Comparison of ENCODE assay signal across 21 cellular contexts in the genomic region with DNA sequence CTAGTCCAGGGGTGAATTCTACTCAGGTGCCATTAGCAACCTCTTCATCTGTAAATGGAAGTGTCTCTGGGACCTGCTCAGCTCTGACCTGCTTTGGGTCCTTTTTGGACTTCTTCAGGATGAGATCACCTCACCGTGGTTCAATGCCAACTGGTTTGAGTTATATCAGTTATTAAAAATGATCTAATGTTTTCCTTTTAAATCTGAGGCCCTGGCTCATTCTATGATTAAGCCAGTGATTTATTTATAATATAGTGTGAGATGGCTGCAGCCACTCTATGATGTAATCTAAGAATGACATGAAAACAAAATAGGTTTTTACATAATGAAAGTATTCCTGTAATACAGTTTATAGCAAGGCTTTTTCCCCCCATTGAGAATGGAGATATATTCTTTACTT.
DNase-seq lines count a peak whose midpoint lies in the region; ATAC-seq, FAIRE-seq and TF ChIP-seq lines count a peak whose summit lies in the region.
"Had no signal": no experiment of that assay in that cellular context is flagged by ENCODE, and none has a peak within 500 bp of the region (broad histone marks: within the 10 kb centered on the region; RNA-seq: fewer than 3 reads in every experiment).

No MANE protein-coding gene starts in this region.

- no peaks in the 10 kb centered on the region for H3K79me2 ChIP-seq in MM.1S (ENCODE audit: low read length)

- no peaks in the 10 kb centered on the region for H3K27me3 Mint-ChIP-seq in osteocyte (ENCODE audit: unreplicated experiment)
- H3K27me3 Mint-ChIP-seq: natural killer cell treated with Interleukin-12 subunit alpha and Interleukin-12 subunit beta and Interleukin-15 and Interleukin-18, amount 100 ng/mL, for 72 hours had no signal

- H3K4me3 Mint-ChIP-seq in osteocyte (ENCODE audit: unreplicated experiment): no peak overlapping the region
- H3K4me3 Mint-ChIP-seq: activated T-cell treated with anti-CD3 and anti-CD28 coated beads, Interleukin-2, amount 50 U/mL, for 72 hours; CD8-positive, alpha-beta T cell; natural killer cell treated with Interleukin-12 subunit alpha and Interleukin-12 subunit beta and Interleukin-15 and Interleukin-18, amount 100 ng/mL, for 72 hours had no signal

- no peak overlapping the region for H3K4me3 ChIP-seq in A549
- H3K4me3 ChIP-seq in epithelial cell of esophagus (ENCODE audit: low read length): no peak overlapping the region
- H3K4me3 ChIP-seq in kidney (ENCODE audit: low read length in 2 of 2): no peak overlapping the region
- no peak overlapping the region for H3K4me3 ChIP-seq in MM.1S (ENCODE audit: low read length)
- H3K4me3 ChIP-seq: thyroid gland had no signal

- POLR2A ChIA-PET in A549 (lab: Yijun Ruan, JAX): no interaction called here

- H3K36me3 ChIP-seq in kidney (ENCODE audit: control insufficient read depth in 1 of 2, insufficient read depth in 2 of 2, low read length in 2 of 2): peaks cover 0 to 2% of the 10 kb centered on the region in 2 donors
- H3K36me3 ChIP-seq in MM.1S (replicated peaks; ENCODE audit: insufficient read depth, low read length): no peaks in the 10 kb centered on the region
- H3K36me3 ChIP-seq: thyroid gland had no signal

- intact Hi-C loops in sciatic nerve (cut with DNase I) (no loop called here), kidney (cut with DNase I) (no loop called here)

- no peaks in the 10 kb centered on the region for H3F3A ChIP-seq in MM.1S (ENCODE audit: insufficient read depth, low read length)

- H3K27ac Mint-ChIP-seq in osteocyte (ENCODE audit: unreplicated experiment): peak overlapping the region; percentile 61
- H3K27ac Mint-ChIP-seq: activated T-cell treated with anti-CD3 and anti-CD28 coated beads, Interleukin-2, amount 50 U/mL, for 72 hours; CD8-positive, alpha-beta T cell; natural killer cell treated with Interleukin-12 subunit alpha and Interleukin-12 subunit beta and Interleukin-15 and Interleukin-18, amount 100 ng/mL, for 72 hours had no signal

- TF ChIP-seq CTCF in A549 (IDR thresholded peaks at IDR 0.05) (no peak), epithelial cell of esophagus (IDR thresholded peaks at IDR 0.05; ENCODE audit: insufficient read depth, low read depth, low read length, missing control alignments) (no peak), osteocyte (IDR thresholded peaks at IDR 0.05) (no peak), kidney (IDR thresholded peaks at IDR 0.05; ENCODE audit: borderline replicate concordance, extremely low read depth, insufficient read depth) (no peak), MM.1S (IDR thresholded peaks at IDR 0.05; ENCODE audit: low read length) (no peak)

- DNase-seq in A549 (ENCODE audit: low read depth in 1 of 2, low spot score in 1 of 2) (no peak), M059J (ENCODE audit: low read depth) (peak; percentile 63), epithelial cell of esophagus (ENCODE audit: low read depth) (peak; percentile 22), osteocyte (ENCODE audit: extremely low spot score, unreplicated experiment) (no peak), NOMO-1 (lab: John Stamatoyannopoulos, UW; ENCODE audit: unreplicated experiment in 2 of 2) (no peak), sciatic nerve (ENCODE audit: low spot score) (no peak), kidney (no peak), MM.1S (no peak)
- DNase-seq: ACHN; activated CD4-positive, alpha-beta T cell treated with anti-CD3 and anti-CD28 coated beads, Interleukin-2, amount 50 U/mL, for 4 hours; activated T-cell treated with anti-CD3 and anti-CD28 coated beads, Interleukin-2, amount 50 U/mL, for 72 hours; CD8-positive, alpha-beta T cell; Kasumi-1; NCI-H187; NCI-H526; stimulated activated CD4-positive, alpha-beta T cell treated with anti-CD3 and anti-CD28 coated beads, Interleukin-1b, Interleukin-23, amount 100 ng/mL, for 48 hours; SW 1271; thyroid gland had no signal

- no peak for TF ChIP-seq EP300 in A549 (IDR thresholded peaks at IDR 0.05)

- no peaks in the 10 kb centered on the region for H3K9me3 Mint-ChIP-seq in osteocyte (ENCODE audit: unreplicated experiment)
- H3K9me3 Mint-ChIP-seq: CD8-positive, alpha-beta T cell had no signal

- 0% methylated on average over 1 of the region's 1 CpG for WGBS in A549 (ENCODE audit: missing lambda C conversion rate)

- no peaks in the 10 kb centered on the region for H4K20me1 ChIP-seq in MM.1S (ENCODE audit: insufficient read depth, low read length)

- ATAC-seq in A549: no peak
- no peak for ATAC-seq in sciatic nerve
- ATAC-seq: activated T-cell treated with anti-CD3 and anti-CD28 coated beads, Interleukin-2, amount 50 U/mL, for 72 hours; CD8-positive, alpha-beta T cell; esophagus mucosa; natural killer cell treated with Interleukin-12 subunit alpha and Interleukin-12 subunit beta and Interleukin-15 and Interleukin-18, amount 100 ng/mL, for 72 hours had no signal

- H3K9me2 ChIP-seq in MM.1S (replicated peaks; ENCODE audit: insufficient read depth, low read length): no peaks in the 10 kb centered on the region

- H3K4me1 ChIP-seq in A549: peaks cover 50% of the 10 kb centered on the region
- H3K4me1 ChIP-seq in kidney (ENCODE audit: control insufficient read depth in 1 of 2, insufficient read depth in 1 of 2, low read depth in 1 of 2, low read length in 2 of 2): peaks cover 0 to under 1% of the 10 kb centered on the region in 2 donors
- H3K4me1 ChIP-seq in MM.1S (ENCODE audit: low read length): no peaks in the 10 kb centered on the region

- peaks cover 4% of the 10 kb centered on the region for H3K36me3 Mint-ChIP-seq in osteocyte (ENCODE audit: unreplicated experiment)
- H3K36me3 Mint-ChIP-seq: natural killer cell treated with Interleukin-12 subunit alpha and Interleukin-12 subunit beta and Interleukin-15 and Interleukin-18, amount 100 ng/mL, for 72 hours had no signal

- TF ChIP-seq RAD21 in A549 (conservative IDR thresholded peaks at IDR 0.05 in 1 of 2, IDR thresholded peaks at IDR 0.05 in 1 of 2): no peak

- TF ChIP-seq POLR2A in A549 (IDR thresholded peaks at IDR 0.05; ENCODE audit: low read length): no peak

- H3K9ac ChIP-seq in kidney (ENCODE audit: low read length in 2 of 2) (no peak overlapping the region), MM.1S (ENCODE audit: low read length) (no peak overlapping the region)

- peaks cover 64% of the 10 kb centered on the region for H3K4me1 Mint-ChIP-seq in osteocyte (ENCODE audit: unreplicated experiment)

- H3K9me3 ChIP-seq in A549: no peaks in the 10 kb centered on the region
- no peaks in the 10 kb centered on the region for H3K9me3 ChIP-seq in kidney (ENCODE audit: control insufficient read depth in 1 of 2, low read length in 2 of 2)
- no peaks in the 10 kb centered on the region for H3K9me3 ChIP-seq in MM.1S (replicated peaks; ENCODE audit: insufficient read depth, low read length)
- H3K9me3 ChIP-seq: thyroid gland had no signal

- CTCF ChIA-PET in A549 (lab: Yijun Ruan, JAX): no interaction called here

- H2AFZ ChIP-seq in MM.1S (ENCODE audit: low read length): no peak overlapping the region

- H3K4me2 ChIP-seq in A549: peak overlapping the region; percentile 26; the same call in 2 of the 3 replicates
- H3K4me2 ChIP-seq in MM.1S (ENCODE audit: low read depth, low read length): no peak overlapping the region

- H3K27me3 ChIP-seq in MM.1S (replicated peaks; ENCODE audit: insufficient read depth, low read length): no peaks in the 10 kb centered on the region
- H3K27me3 ChIP-seq: thyroid gland had no signal

- H3K27ac ChIP-seq in A549: peak overlapping the region in 1 of 2 experiments; percentile 34; a peak in 2 of 6 replicates
- H3K27ac ChIP-seq in kidney (ENCODE audit: low read depth in 2 of 2, low read length in 2 of 2): no peak overlapping the region
- no peak overlapping the region for H3K27ac ChIP-seq in MM.1S (ENCODE audit: low read length)
- H3K27ac ChIP-seq: thyroid gland had no signal

- FAIRE-seq in A549 (lab: Jason Lieb, UNC) (no peak), kidney (lab: Jason Lieb, UNC) (no peak)
- FAIRE-seq: colon had no signal

TF ChIP-seq in A549, 52 proteins besides CTCF, POLR2A, EP300 and RAD21:
- TF ChIP-seq MAFK (IDR thresholded peaks at IDR 0.05; ENCODE audit: partially characterized antibody): no peak
- TF ChIP-seq MYC (IDR thresholded peaks at IDR 0.05; ENCODE audit: borderline replicate concordance, low read length): no peak
- TF ChIP-seq, protein P1, sequence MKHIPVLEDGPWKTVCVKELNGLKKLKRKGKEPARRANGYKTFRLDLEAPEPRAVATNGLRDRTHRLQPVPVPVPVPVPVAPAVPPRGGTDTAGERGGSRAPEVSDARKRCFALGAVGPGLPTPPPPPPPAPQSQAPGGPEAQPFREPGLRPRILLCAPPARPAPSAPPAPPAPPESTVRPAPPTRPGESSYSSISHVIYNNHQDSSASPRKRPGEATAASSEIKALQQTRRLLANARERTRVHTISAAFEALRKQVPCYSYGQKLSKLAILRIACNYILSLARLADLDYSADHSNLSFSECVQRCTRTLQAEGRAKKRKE (CRISPR knock-in tag; IDR thresholded peaks at IDR 0.05; ENCODE audit: low read depth): no peak
- no peak for TF ChIP-seq NFE2L2 (conservative IDR thresholded peaks at IDR 0.05; ENCODE audit: low read length)
- TF ChIP-seq KDM5A (IDR thresholded peaks at IDR 0.05): no peak
- no peak for TF ChIP-seq RFX5 (IDR thresholded peaks at IDR 0.05)
- TF ChIP-seq FOSB (CRISPR knock-in tag; IDR thresholded peaks at IDR 0.05): no peak
- TF ChIP-seq ZNF302 (CRISPR knock-in tag; IDR thresholded peaks at IDR 0.05): no peak
- no peak for TF ChIP-seq TFCP2L1 (CRISPR knock-in tag; IDR thresholded peaks at IDR 0.05)
- TF ChIP-seq, protein P2, sequence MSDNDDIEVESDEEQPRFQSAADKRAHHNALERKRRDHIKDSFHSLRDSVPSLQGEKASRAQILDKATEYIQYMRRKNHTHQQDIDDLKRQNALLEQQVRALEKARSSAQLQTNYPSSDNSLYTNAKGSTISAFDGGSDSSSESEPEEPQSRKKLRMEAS (IDR thresholded peaks at IDR 0.05): no peak
- TF ChIP-seq, protein P3, sequence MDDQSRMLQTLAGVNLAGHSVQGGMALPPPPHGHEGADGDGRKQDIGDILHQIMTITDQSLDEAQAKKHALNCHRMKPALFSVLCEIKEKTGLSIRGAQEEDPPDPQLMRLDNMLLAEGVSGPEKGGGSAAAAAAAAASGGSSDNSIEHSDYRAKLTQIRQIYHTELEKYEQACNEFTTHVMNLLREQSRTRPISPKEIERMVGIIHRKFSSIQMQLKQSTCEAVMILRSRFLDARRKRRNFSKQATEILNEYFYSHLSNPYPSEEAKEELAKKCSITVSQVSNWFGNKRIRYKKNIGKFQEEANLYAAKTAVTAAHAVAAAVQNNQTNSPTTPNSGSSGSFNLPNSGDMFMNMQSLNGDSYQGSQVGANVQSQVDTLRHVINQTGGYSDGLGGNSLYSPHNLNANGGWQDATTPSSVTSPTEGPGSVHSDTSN (IDR thresholded peaks at IDR 0.05): no peak
TF ChIP-seq in A549: peak in this region for 0.

Comparison
In these comparisons a context has a peak if more than half of its experiments do, and no peak if none do; other contexts are left out.
1. DNase-seq: peak in M059J (single experiment) and epithelial cell of esophagus (single experiment); none in A549 (0 of 2), osteocyte (single experiment), NOMO-1 (0 of 2), sciatic nerve (single experiment), kidney (single experiment) and MM.1S (single experiment).